8 cellular contexts compared by ENCODE assay signal in the genomic region with DNA sequence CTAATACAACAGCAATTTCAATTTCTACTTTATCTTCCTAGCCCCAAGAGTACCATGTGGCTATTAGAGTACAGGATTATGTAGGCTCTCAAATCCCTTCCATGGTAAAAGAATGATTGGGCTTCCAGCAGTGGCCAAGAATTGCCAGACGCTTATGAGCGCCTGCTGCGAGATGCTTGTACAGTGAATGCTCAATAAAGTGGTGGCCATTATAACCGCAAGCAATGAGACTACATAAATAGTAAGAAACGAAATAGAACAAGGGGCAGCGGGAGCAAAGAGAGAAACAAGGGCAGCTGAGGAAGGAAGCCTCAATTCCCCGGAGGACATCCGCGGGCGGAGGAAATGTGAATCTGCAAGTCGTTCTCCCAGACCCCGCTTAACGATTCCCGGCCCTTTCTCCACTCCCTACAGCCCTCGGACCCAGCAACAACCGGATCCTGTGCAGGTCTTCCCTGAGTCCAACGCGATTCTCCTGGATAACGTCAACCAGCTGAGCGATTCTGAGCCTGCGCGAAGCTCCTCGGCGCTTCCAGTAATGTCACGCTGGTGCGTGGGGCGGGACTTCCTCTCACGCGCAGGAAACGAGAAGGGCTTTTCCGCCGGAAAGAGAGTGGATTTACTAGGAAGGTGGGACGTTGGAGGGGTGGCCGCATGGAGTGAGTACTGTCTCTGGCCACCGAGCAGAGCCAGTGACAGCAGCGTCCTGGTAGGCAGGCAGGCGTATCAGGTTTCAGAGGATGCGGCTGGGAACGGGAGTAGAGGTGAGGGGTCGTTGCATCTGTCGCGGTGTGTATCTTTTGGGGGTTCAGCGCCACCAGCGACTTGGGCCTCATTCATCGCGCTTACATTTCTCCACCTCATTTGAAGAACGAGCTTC. TPM values are rescaled to one million over a fixed set of nuclear protein-coding genes. Genes with fewer than 3 reads are reported as not detected.
A peak's percentile ranks its signal among the peaks of the same experiment; 100 is the strongest.
DNase-seq lines count a peak whose midpoint lies in the region; ATAC-seq, FAIRE-seq and TF ChIP-seq lines count a peak whose summit lies in the region.

No MANE protein-coding gene starts in this region.

- H3F3A ChIP-seq in OCI-LY1 (ENCODE audit: insufficient read depth, low read length): no peaks in the 10 kb centered on the region

- TF ChIP-seq CTCF in D721Med (IDR thresholded peaks at IDR 0.05; ENCODE audit: insufficient read depth, missing control alignments): no peak
- no peak for TF ChIP-seq CTCF in OCI-LY1 (IDR thresholded peaks at IDR 0.05; ENCODE audit: low read length)
- TF ChIP-seq CTCF in endothelial cell of umbilical vein (IDR thresholded peaks at IDR 0.05; ENCODE audit: extremely low read depth in 1 of 2, insufficient read depth in 1 of 2, low read depth in 1 of 2, low read length in 2 of 2): no peak

- dilution Hi-C loops in endothelial cell of umbilical vein (cut with MboI; ENCODE audit: extremely low pct_ligation_motif_present, low sequenced_read_pairs): no loop called here

- ATAC-seq in GM21515 (IDR thresholded peaks at IDR 0.05; ENCODE audit: unreplicated experiment): peak; percentile 94

- DNase-seq in D721Med (ENCODE audit: insufficient read length, low spot score) (peak; percentile 64), HuH-7 (ENCODE audit: low spot score) (peak; percentile 80), activated T-cell treated with anti-CD3 and anti-CD28 coated beads for 1 hour (ENCODE audit: low read depth) (peak; percentile 74), endothelial cell of umbilical vein (ENCODE audit: low read depth, low spot score) (peak; percentile 95), midbrain (lab: John Stamatoyannopoulos, UW) (peak; percentile 96)
- peak; percentile 85 to 86 for DNase-seq in stimulated activated CD8-positive, alpha-beta memory T cell treated with anti-CD3 and anti-CD28 coated beads, Interleukin-15, amount 100 ng/mL, for 48 hours (ENCODE audit: low read depth in 2 of 2)

- FAIRE-seq in D721Med (lab: Jason Lieb, UNC): no peak
- FAIRE-seq in endothelial cell of umbilical vein (lab: Jason Lieb, UNC): peak; percentile 98

- H3K4me3 ChIP-seq in OCI-LY1 (ENCODE audit: low read depth, low read length, poor library complexity, severe bottlenecking): peak overlapping the region; percentile 92
- H3K4me3 ChIP-seq in endothelial cell of umbilical vein (replicated peaks in 1 of 3; ENCODE audit: insufficient read depth in 1 of 3, low read depth in 1 of 3, low read length in 3 of 3): peak overlapping the region; percentile 61 to 85 (median 80)

- H3K27ac ChIP-seq in OCI-LY1 (ENCODE audit: low read depth, low read length, poor library complexity, severe bottlenecking) (peak overlapping the region; percentile 57), endothelial cell of umbilical vein (ENCODE audit: insufficient read depth, low read depth, low read length) (peak overlapping the region; percentile 48)

- H3K9me3 ChIP-seq in OCI-LY1 (ENCODE audit: low read length) (no peaks in the 10 kb centered on the region), endothelial cell of umbilical vein (replicated peaks; ENCODE audit: control insufficient read depth, insufficient read depth, low read length) (no peaks in the 10 kb centered on the region)

- H2AFZ ChIP-seq in OCI-LY1 (ENCODE audit: low read length) (0 out of 2 replicates have a peak overlapping the region, but pooled peaks have one; percentile 3), endothelial cell of umbilical vein (ENCODE audit: low read depth, low read length) (peak overlapping the region; percentile 49)

- TF ChIP-seq POLR2A in endothelial cell of umbilical vein (IDR thresholded peaks at IDR 0.05; ENCODE audit: low read depth, low read length): peak; percentile 96

- H3K9me2 ChIP-seq in OCI-LY1 (ENCODE audit: low read depth, low read length): no peaks in the 10 kb centered on the region

- H3K27me3 ChIP-seq in OCI-LY1 (ENCODE audit: insufficient read depth, low read length): no peaks in the 10 kb centered on the region
- H3K27me3 ChIP-seq in endothelial cell of umbilical vein (ENCODE audit: control insufficient read depth in 2 of 2, insufficient read depth in 2 of 2, low read length in 2 of 2): no peaks in the 10 kb centered on the region

- intact Hi-C loops in endothelial cell of umbilical vein (cut with micrococcal nuclease): loop anchor here (1.0 to 5.0 kb wide), 5 partner anchors 41 to 457 kb away; partner anchors contain the start of genes AP3B2, HDGFL3, RAMAC and RPS17

- H3K9ac ChIP-seq in OCI-LY1 (ENCODE audit: low read length) (peak overlapping the region; percentile 88), endothelial cell of umbilical vein (replicated peaks; ENCODE audit: extremely low read depth, insufficient read depth, low read length) (peak overlapping the region; percentile 72)

- POLR2A ChIA-PET in endothelial cell of umbilical vein (lab: Charles Lee): interaction anchor here (1.0 kb wide), 2 partner anchors 60 to 210 kb away, joined by 3 read pairs; partner anchors contain the start of genes RPS17 and WHAMM

- no peaks in the 10 kb centered on the region for H4K20me1 ChIP-seq in OCI-LY1 (ENCODE audit: insufficient read depth, low read length)
- H4K20me1 ChIP-seq in endothelial cell of umbilical vein (replicated peaks; ENCODE audit: control insufficient read depth, extremely low read depth, insufficient read depth, low read length): no peaks in the 10 kb centered on the region

- peaks cover 31% of the 10 kb centered on the region for H3K4me1 ChIP-seq in OCI-LY1 (ENCODE audit: insufficient read depth, low read length, severe bottlenecking)
- H3K4me1 ChIP-seq in endothelial cell of umbilical vein (ENCODE audit: control insufficient read depth, extremely low read depth, insufficient read depth, low read length): peaks cover 15% of the 10 kb centered on the region

- H3K36me3 ChIP-seq in OCI-LY1 (ENCODE audit: insufficient read depth, low read length) (peaks cover 38% of the 10 kb centered on the region), endothelial cell of umbilical vein (ENCODE audit: control insufficient read depth in 2 of 2, extremely low read depth in 1 of 2, insufficient read depth in 2 of 2, low read length in 2 of 2) (peaks cover 0 to 2% of the 10 kb centered on the region in 2 experiments)

- TSS peak; percentile 90 for BruUV-seq in endothelial cell of umbilical vein (replicated peaks; lab: Mats Ljungman, UMichigan)

- no peaks in the 10 kb centered on the region for H3K9me1 ChIP-seq in endothelial cell of umbilical vein (replicated peaks; ENCODE audit: control insufficient read depth, extremely low read depth, insufficient read depth, low read length)

- H3K4me2 ChIP-seq in OCI-LY1 (ENCODE audit: low read length) (peak overlapping the region; percentile 94), endothelial cell of umbilical vein (ENCODE audit: insufficient read depth, low read length) (peak overlapping the region; percentile 79)

- CTCF ChIA-PET in endothelial cell of umbilical vein (lab: Charles Lee): interaction anchor here (0.8 to 2.3 kb wide), 6 partner anchors 8 to 219 kb away, joined by 3 to 9 read pairs (median 3); partner anchors contain the start of gene RPS17

- peaks cover 36% of the 10 kb centered on the region for H3K79me2 ChIP-seq in OCI-LY1 (ENCODE audit: insufficient read depth, low read length)
- peaks cover 43% of the 10 kb centered on the region for H3K79me2 ChIP-seq in endothelial cell of umbilical vein (ENCODE audit: control insufficient read depth, insufficient read depth, low read length)

TF ChIP-seq in endothelial cell of umbilical vein, 7 proteins besides CTCF, POLR2A, EP300 and RAD21:
- TF ChIP-seq EZH2 (IDR thresholded peaks at IDR 0.05; ENCODE audit: borderline replicate concordance, low read depth, low read length, severe bottlenecking): no peak
- no peak for TF ChIP-seq FOS (IDR thresholded peaks at IDR 0.05; ENCODE audit: borderline replicate concordance, insufficient read depth, low read length)
- peak; percentile 13 for TF ChIP-seq MYC (IDR thresholded peaks at IDR 0.05; ENCODE audit: low read depth, low read length)
- TF ChIP-seq GATA2 (IDR thresholded peaks at IDR 0.05; ENCODE audit: insufficient read depth, insufficient read length, low read depth, low read length): no peak
- TF ChIP-seq JUN (IDR thresholded peaks at IDR 0.05; ENCODE audit: borderline replicate concordance, insufficient read depth, insufficient read length, low read depth): no peak
- TF ChIP-seq, protein P1, sequence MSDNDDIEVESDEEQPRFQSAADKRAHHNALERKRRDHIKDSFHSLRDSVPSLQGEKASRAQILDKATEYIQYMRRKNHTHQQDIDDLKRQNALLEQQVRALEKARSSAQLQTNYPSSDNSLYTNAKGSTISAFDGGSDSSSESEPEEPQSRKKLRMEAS (IDR thresholded peaks at IDR 0.05; ENCODE audit: insufficient read depth, insufficient read length): peak; percentile 75
- TF ChIP-seq POLR2AphosphoS5 (IDR thresholded peaks at IDR 0.05; ENCODE audit: insufficient read depth, low read depth, low read length): peak; percentile 89
TF ChIP-seq in endothelial cell of umbilical vein: peak in this region for 3.

RNA-seq across cellular contexts. Expression of gene AP3B2, which starts 40.5 kb away (rescaled TPM):
- total RNA-seq in endothelial cell of umbilical vein: not detected in 2 replicates
- polyA plus RNA-seq in endothelial cell of umbilical vein: not detected in 2 replicates
- not detected in 2 replicates for polyA plus RNA-seq in endothelial cell of umbilical vein (2011; cell fraction: cytosol; rRNA removed)
- 0.30 TPM in 1 of 2 replicates, not detected in the other for polyA plus RNA-seq in endothelial cell of umbilical vein (2011; cell fraction: nucleus; rRNA removed)
- not detected in 2 replicates for polyA plus RNA-seq in endothelial cell of umbilical vein (2012)
- polyA minus RNA-seq in endothelial cell of umbilical vein: not detected in 2 replicates
- polyA minus RNA-seq in endothelial cell of umbilical vein (2011; cell fraction: cytosol; rRNA and poly(A)+ RNA removed): not detected
- not detected in 2 replicates for polyA minus RNA-seq in endothelial cell of umbilical vein (2011; cell fraction: nucleus; rRNA and poly(A)+ RNA removed)

RNA-seq across cellular contexts. Expression of gene FSD2, which starts 55.7 kb away (rescaled TPM):
- not detected in 2 replicates for total RNA-seq in endothelial cell of umbilical vein
- not detected in 2 replicates for polyA plus RNA-seq in endothelial cell of umbilical vein
- polyA plus RNA-seq in endothelial cell of umbilical vein (2011; cell fraction: cytosol; rRNA removed): not detected in 2 replicates
- not detected in 2 replicates for polyA plus RNA-seq in endothelial cell of umbilical vein (2011; cell fraction: nucleus; rRNA removed)
- polyA plus RNA-seq in endothelial cell of umbilical vein (2012): not detected in 2 replicates
- not detected in 2 replicates for polyA minus RNA-seq in endothelial cell of umbilical vein
- not detected for polyA minus RNA-seq in endothelial cell of umbilical vein (2011; cell fraction: cytosol; rRNA and poly(A)+ RNA removed)
- not detected in 2 replicates for polyA minus RNA-seq in endothelial cell of umbilical vein (2011; cell fraction: nucleus; rRNA and poly(A)+ RNA removed)

RNA-seq across cellular contexts. Expression of gene WHAMM, which starts 59.2 kb away (rescaled TPM):
- 7.7 and 9.4 TPM in 2 replicates for total RNA-seq in endothelial cell of umbilical vein
- polyA plus RNA-seq in endothelial cell of umbilical vein: 4.1 and 4.3 TPM in 2 replicates
- polyA plus RNA-seq in endothelial cell of umbilical vein (2011; cell fraction: cytosol; rRNA removed): 3.4 and 4.0 TPM in 2 replicates
- 6.4 and 6.9 TPM in 2 replicates for polyA plus RNA-seq in endothelial cell of umbilical vein (2011; cell fraction: nucleus; rRNA removed)
- polyA plus RNA-seq in endothelial cell of umbilical vein (2012): 3.0 and 3.3 TPM in 2 replicates
- polyA minus RNA-seq in endothelial cell of umbilical vein: 1.8 and 2.1 TPM in 2 replicates
- 2.2 TPM for polyA minus RNA-seq in endothelial cell of umbilical vein (2011; cell fraction: cytosol; rRNA and poly(A)+ RNA removed)
- polyA minus RNA-seq in endothelial cell of umbilical vein (2011; cell fraction: nucleus; rRNA and poly(A)+ RNA removed): 2.5 and 2.8 TPM in 2 replicates

Comparison
In these comparisons a context has a peak if more than half of its experiments do, and no peak if none do; other contexts are left out.
1. Peak in every context shown above with its lines: DNase-seq, ATAC-seq, H3K4me3 ChIP-seq and H3K27ac ChIP-seq.